12 cellular contexts compared by ENCODE assay signal in the genomic region with DNA sequence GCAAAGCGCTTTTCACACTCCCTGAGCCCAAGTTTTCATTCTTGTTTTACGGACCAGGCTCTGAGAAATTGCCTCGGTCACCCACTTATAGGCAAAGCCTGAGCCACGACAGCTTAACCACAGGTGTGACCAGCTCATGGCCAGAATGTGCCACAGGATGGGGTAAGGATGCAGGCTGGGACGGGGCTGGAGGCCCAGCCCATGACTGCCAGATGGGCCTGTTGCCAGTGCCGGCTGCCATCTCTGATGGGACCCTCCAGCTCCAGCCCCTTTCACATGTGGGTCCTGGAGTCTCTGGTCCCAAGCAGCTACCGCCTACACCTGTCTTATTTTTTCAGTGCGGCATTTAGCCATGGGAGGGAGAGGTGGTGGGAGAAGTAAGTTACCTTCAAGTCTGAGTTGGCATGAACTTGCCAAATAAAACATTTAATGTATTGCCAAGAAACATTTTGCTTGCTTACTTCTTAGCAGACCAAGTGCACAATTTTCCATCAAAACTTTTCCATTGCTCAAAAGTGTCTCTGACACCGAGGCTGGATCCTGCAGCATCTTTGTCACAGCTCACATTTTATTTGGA.
"Had no signal": no experiment of that assay in that cellular context is flagged by ENCODE, and none has a peak within 500 bp of the region (broad histone marks: within the 10 kb centered on the region; RNA-seq: fewer than 3 reads in every experiment).

No MANE protein-coding gene starts in this region.

- H3K27ac ChIP-seq: cardiac muscle cell had no signal

- H3K4me3 ChIP-seq: cardiac muscle cell, lung had no signal

- H3K36me3 ChIP-seq: cardiac muscle cell had no signal

- H3K27me3 ChIP-seq: cardiac muscle cell had no signal

- ATAC-seq: activated T-cell treated with anti-CD3 and anti-CD28 coated beads, Interleukin-2, amount 50 U/mL, for 72 hours had no signal

- DNase-seq: activated CD4-positive, alpha-beta memory T cell treated with anti-CD3 and anti-CD28 coated beads for 36 hours; activated CD4-positive, alpha-beta T cell treated with anti-CD3 and anti-CD28 coated beads for 1 hour; activated gamma-delta T cell treated with Interleukin-2 at 50 U/mL for 16 hours; activated naive CD8-positive, alpha-beta T cell treated with anti-CD3 and anti-CD28 coated beads, Interleukin-2, amount 10 ng/mL, durations not matched to agents 7 days and 5 days; activated T-cell treated with anti-CD3 and anti-CD28 coated beads, Interleukin-2, amount 50 U/mL, for 72 hours; hippocampal formation; midbrain; naive B cell; stimulated activated CD4-positive, alpha-beta T cell treated with anti-CD3 and anti-CD28 coated beads, Interleukin-4, amount 100 ng/mL, for 4 hours; T-helper 9 cell had no signal
